Comparison of ENCODE assay signal across 1 cellular context in the genomic region with DNA sequence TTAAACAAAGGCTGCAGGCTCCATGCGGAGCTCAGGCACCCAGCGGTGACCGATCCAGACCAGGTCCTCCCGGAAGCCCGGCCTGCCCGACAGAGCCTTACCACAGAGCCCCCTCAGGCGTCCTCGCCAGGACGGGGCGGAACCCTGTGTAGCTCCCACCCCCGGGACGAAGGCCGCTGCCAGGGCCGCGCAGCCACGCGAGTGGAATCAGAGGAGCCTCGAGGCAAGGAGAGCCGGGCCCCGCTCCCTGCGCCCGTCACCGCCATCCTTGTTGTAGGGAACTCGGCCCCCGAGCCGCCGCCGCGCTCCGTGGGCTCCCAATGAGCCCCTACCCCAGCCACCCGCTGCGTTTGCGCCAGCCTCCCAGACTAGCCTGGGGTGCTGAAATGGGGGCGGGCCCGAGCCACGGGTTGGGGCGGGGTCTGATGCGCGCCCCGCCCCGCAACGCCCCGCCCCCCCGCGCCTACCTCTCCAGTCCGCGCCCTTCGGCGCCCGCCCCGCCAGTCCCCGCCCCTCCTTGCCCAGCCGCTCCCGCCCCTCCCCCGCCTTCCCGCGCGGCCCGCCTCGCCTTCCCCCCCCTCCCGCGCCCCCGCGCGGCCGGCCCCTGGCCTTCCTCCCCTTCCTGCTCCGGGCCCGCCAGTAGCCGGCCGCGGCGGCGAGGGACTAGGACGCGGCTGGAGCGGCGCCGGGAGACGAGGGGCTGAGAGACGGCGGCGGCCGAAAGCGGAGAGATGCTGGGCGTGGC.
TF ChIP-seq lines count a peak whose summit lies in the region.

A gene with protein sequence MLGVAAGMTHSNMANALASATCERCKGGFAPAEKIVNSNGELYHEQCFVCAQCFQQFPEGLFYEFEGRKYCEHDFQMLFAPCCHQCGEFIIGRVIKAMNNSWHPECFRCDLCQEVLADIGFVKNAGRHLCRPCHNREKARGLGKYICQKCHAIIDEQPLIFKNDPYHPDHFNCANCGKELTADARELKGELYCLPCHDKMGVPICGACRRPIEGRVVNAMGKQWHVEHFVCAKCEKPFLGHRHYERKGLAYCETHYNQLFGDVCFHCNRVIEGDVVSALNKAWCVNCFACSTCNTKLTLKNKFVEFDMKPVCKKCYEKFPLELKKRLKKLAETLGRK (plus strand): TSS at position 639 of the 745 bp plus-strand sequence. CDS start 93 bp downstream, at position 732.

TF ChIP-seq in GM12878, 131 proteins besides CTCF, POLR2A, EP300 and RAD21 (continued from another document and continues in another):
- TF ChIP-seq BACH1 (IDR thresholded peaks at IDR 0.05; ENCODE audit: borderline replicate concordance) (peak; percentile 81), RBBP5 (conservative IDR thresholded peaks at IDR 0.05) (no peak), RUNX3 (IDR thresholded peaks at IDR 0.05; ENCODE audit: low read length) (peak; percentile 62), IKZF2 (IDR thresholded peaks at IDR 0.05) (peak in 1 of 2 experiments; percentile 26; a peak in 2 of 4 replicates), SMAD5 (IDR thresholded peaks at IDR 0.05; ENCODE audit: low read depth) (peak; percentile 84), YY1 (IDR thresholded peaks at IDR 0.05; ENCODE audit: low read depth, low read length) (peak; percentile 45), YBX1 (IDR thresholded peaks at IDR 0.05) (no peak), E2F8 (IDR thresholded peaks at IDR 0.05; ENCODE audit: low read depth, partially characterized antibody) (no peak), LARP7 (IDR thresholded peaks at IDR 0.05) (peak; percentile 76), CBX5 (IDR thresholded peaks at IDR 0.05; ENCODE audit: low read depth) (no peak), IRF4 (IDR thresholded peaks at IDR 0.05; ENCODE audit: low read depth, low read length) (no peak), SMARCA5 (IDR thresholded peaks at IDR 0.05) (peak; percentile 24; the same call in 1 of the 2 replicates), SMC3 (IDR thresholded peaks at IDR 0.05; ENCODE audit: borderline replicate concordance, low read length) (no peak), NR2F1 (conservative IDR thresholded peaks at IDR 0.05) (peak; percentile 45; the same call in 1 of the 2 replicates), MEF2B (IDR thresholded peaks at IDR 0.05; ENCODE audit: partially characterized antibody, poor library complexity, severe bottlenecking) (peak; percentile 22), RFX5 (IDR thresholded peaks at IDR 0.05; ENCODE audit: low read depth, low read length) (no peak), EED (IDR thresholded peaks at IDR 0.05; ENCODE audit: low read depth) (peak; percentile 72), SPI1 (IDR thresholded peaks at IDR 0.05; ENCODE audit: borderline replicate concordance, insufficient read depth, low read depth, low read length) (0 out of 2 replicates have a peak, but pooled peaks have one; percentile 10), SUPT20H (IDR thresholded peaks at IDR 0.05; ENCODE audit: borderline replicate concordance, control insufficient read depth, low read depth, low read length) (no peak), CREM (IDR thresholded peaks at IDR 0.05; ENCODE audit: low read depth) (0 out of 2 replicates have a peak, but pooled peaks have one; percentile 24), CREB1 (IDR thresholded peaks at IDR 0.05; ENCODE audit: low read depth) (0 out of 2 replicates have a peak, but pooled peaks have one; percentile 10), TAF1 (IDR thresholded peaks at IDR 0.05; ENCODE audit: borderline replicate concordance, low read depth, low read length) (peak; percentile 43; the same call in 1 of the 2 replicates), RAD51 (IDR thresholded peaks at IDR 0.05) (no peak), BCL11A (IDR thresholded peaks at IDR 0.05; ENCODE audit: low read depth, low read length) (no peak), NBN (IDR thresholded peaks at IDR 0.05) (peak; percentile 68; the same call in 1 of the 2 replicates), PML (IDR thresholded peaks at IDR 0.05; ENCODE audit: low read length) (0 out of 2 replicates have a peak, but pooled peaks have one; percentile 73), CBFB (IDR thresholded peaks at IDR 0.05; ENCODE audit: low read depth) (peak; percentile 40; the same call in 1 of the 2 replicates), EGR1 (IDR thresholded peaks at IDR 0.05; ENCODE audit: borderline replicate concordance in 1 of 2, low read depth in 2 of 2, low read length in 2 of 2) (peak in 1 of 2 experiments; percentile 81; a peak in 1 of 3 replicates), POLR2AphosphoS5 (IDR thresholded peaks at IDR 0.05; ENCODE audit: low read length) (peak; percentile 77; the same call in 1 of the 2 replicates), RB1 (IDR thresholded peaks at IDR 0.05; ENCODE audit: borderline replicate concordance) (peak; percentile 71; the same call in 1 of the 2 replicates), MXI1 (IDR thresholded peaks at IDR 0.05; ENCODE audit: low read depth, low read length) (peak; percentile 68; the same call in 1 of the 2 replicates), ZZZ3 (IDR thresholded peaks at IDR 0.05; ENCODE audit: control insufficient read depth, insufficient read length, low read depth) (no peak), GATAD2B (conservative IDR thresholded peaks at IDR 0.05; ENCODE audit: low read depth) (peak; percentile 79), PAX8 (IDR thresholded peaks at IDR 0.05) (no peak), BHLHE40 (IDR thresholded peaks at IDR 0.05; ENCODE audit: borderline replicate concordance in 1 of 2, low read depth in 2 of 2, low read length in 1 of 2) (peak; percentile 17 to 47; a peak in 2 of 4 replicates), IKZF1 (conservative IDR thresholded peaks at IDR 0.05) (peak; percentile 71; the same call in 1 of the 2 replicates), SKIL (IDR thresholded peaks at IDR 0.05; ENCODE audit: low read depth, poor library complexity, severe bottlenecking) (no peak)
- TF ChIP-seq, protein P1, sequence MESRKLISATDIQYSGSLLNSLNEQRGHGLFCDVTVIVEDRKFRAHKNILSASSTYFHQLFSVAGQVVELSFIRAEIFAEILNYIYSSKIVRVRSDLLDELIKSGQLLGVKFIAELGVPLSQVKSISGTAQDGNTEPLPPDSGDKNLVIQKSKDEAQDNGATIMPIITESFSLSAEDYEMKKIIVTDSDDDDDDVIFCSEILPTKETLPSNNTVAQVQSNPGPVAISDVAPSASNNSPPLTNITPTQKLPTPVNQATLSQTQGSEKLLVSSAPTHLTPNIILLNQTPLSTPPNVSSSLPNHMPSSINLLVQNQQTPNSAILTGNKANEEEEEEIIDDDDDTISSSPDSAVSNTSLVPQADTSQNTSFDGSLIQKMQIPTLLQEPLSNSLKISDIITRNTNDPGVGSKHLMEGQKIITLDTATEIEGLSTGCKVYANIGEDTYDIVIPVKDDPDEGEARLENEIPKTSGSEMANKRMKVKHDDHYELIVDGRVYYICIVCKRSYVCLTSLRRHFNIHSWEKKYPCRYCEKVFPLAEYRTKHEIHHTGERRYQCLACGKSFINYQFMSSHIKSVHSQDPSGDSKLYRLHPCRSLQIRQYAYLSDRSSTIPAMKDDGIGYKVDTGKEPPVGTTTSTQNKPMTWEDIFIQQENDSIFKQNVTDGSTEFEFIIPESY (IDR thresholded peaks at IDR 0.05) = no peak
- TF ChIP-seq, protein P2, sequence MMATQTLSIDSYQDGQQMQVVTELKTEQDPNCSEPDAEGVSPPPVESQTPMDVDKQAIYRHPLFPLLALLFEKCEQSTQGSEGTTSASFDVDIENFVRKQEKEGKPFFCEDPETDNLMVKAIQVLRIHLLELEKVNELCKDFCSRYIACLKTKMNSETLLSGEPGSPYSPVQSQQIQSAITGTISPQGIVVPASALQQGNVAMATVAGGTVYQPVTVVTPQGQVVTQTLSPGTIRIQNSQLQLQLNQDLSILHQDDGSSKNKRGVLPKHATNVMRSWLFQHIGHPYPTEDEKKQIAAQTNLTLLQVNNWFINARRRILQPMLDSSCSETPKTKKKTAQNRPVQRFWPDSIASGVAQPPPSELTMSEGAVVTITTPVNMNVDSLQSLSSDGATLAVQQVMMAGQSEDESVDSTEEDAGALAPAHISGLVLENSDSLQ (IDR thresholded peaks at IDR 0.05) = no peak
- TF ChIP-seq, protein P3, sequence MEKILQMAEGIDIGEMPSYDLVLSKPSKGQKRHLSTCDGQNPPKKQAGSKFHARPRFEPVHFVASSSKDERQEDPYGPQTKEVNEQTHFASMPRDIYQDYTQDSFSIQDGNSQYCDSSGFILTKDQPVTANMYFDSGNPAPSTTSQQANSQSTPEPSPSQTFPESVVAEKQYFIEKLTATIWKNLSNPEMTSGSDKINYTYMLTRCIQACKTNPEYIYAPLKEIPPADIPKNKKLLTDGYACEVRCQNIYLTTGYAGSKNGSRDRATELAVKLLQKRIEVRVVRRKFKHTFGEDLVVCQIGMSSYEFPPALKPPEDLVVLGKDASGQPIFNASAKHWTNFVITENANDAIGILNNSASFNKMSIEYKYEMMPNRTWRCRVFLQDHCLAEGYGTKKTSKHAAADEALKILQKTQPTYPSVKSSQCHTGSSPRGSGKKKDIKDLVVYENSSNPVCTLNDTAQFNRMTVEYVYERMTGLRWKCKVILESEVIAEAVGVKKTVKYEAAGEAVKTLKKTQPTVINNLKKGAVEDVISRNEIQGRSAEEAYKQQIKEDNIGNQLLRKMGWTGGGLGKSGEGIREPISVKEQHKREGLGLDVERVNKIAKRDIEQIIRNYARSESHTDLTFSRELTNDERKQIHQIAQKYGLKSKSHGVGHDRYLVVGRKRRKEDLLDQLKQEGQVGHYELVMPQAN (conservative IDR thresholded peaks at IDR 0.05) = peak; percentile 37; the same call in 1 of the 2 replicates
- TF ChIP-seq, protein P4, sequence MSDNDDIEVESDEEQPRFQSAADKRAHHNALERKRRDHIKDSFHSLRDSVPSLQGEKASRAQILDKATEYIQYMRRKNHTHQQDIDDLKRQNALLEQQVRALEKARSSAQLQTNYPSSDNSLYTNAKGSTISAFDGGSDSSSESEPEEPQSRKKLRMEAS (IDR thresholded peaks at IDR 0.05; ENCODE audit: low read depth, low read length) = peak; percentile 48
- TF ChIP-seq, protein P5, sequence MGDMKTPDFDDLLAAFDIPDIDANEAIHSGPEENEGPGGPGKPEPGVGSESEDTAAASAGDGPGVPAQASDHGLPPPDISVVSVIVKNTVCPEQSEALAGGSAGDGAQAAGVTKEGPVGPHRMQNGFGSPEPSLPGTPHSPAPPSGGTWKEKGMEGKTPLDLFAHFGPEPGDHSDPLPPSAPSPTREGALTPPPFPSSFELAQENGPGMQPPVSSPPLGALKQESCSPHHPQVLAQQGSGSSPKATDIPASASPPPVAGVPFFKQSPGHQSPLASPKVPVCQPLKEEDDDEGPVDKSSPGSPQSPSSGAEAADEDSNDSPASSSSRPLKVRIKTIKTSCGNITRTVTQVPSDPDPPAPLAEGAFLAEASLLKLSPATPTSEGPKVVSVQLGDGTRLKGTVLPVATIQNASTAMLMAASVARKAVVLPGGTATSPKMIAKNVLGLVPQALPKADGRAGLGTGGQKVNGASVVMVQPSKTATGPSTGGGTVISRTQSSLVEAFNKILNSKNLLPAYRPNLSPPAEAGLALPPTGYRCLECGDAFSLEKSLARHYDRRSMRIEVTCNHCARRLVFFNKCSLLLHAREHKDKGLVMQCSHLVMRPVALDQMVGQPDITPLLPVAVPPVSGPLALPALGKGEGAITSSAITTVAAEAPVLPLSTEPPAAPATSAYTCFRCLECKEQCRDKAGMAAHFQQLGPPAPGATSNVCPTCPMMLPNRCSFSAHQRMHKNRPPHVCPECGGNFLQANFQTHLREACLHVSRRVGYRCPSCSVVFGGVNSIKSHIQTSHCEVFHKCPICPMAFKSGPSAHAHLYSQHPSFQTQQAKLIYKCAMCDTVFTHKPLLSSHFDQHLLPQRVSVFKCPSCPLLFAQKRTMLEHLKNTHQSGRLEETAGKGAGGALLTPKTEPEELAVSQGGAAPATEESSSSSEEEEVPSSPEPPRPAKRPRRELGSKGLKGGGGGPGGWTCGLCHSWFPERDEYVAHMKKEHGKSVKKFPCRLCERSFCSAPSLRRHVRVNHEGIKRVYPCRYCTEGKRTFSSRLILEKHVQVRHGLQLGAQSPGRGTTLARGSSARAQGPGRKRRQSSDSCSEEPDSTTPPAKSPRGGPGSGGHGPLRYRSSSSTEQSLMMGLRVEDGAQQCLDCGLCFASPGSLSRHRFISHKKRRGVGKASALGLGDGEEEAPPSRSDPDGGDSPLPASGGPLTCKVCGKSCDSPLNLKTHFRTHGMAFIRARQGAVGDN (IDR thresholded peaks at IDR 0.05) = peak; percentile 86
